Comparison of ENCODE assay signal across 1 cellular context in genomic region chr3:152298393-152299242, GRCh38.
TF ChIP-seq lines count a peak whose summit lies in the region.

No MANE protein-coding gene starts in this region.

TF ChIP-seq in HepG2, 621 proteins besides CTCF, POLR2A, EP300 and RAD21 (continued from another document):
- TF ChIP-seq ZNF280D (CRISPR knock-in tag; IDR thresholded peaks at IDR 0.05) (no peak), KLF12 (CRISPR knock-in tag; IDR thresholded peaks at IDR 0.05; ENCODE audit: borderline replicate concordance) (no peak), RORA (CRISPR knock-in tag; IDR thresholded peaks at IDR 0.05) (no peak), WIZ (CRISPR knock-in tag; IDR thresholded peaks at IDR 0.05) (no peak), NFKB2 (CRISPR knock-in tag; IDR thresholded peaks at IDR 0.05; ENCODE audit: borderline replicate concordance) (no peak), ZBTB7B (CRISPR knock-in tag; IDR thresholded peaks at IDR 0.05) (no peak), TBX2 (CRISPR knock-in tag; IDR thresholded peaks at IDR 0.05; ENCODE audit: borderline replicate concordance) (peak; percentile 63), ZNF629 (CRISPR knock-in tag; conservative IDR thresholded peaks at IDR 0.05) (no peak), REST (IDR thresholded peaks at IDR 0.05; ENCODE audit: borderline replicate concordance in 1 of 2, low read depth in 1 of 2, low read length in 2 of 2) (no peak), U2AF1 (optimal IDR thresholded peaks at IDR 0.05; ENCODE audit: low read depth, low read length) (no peak), FOXK2 (IDR thresholded peaks at IDR 0.05) (peak; percentile 92), HOXD1 (CRISPR knock-in tag; IDR thresholded peaks at IDR 0.05) (no peak), KDM5A (IDR thresholded peaks at IDR 0.05; ENCODE audit: borderline replicate concordance, low read length) (no peak; the same call in 1 of the 2 replicates), ELK4 (CRISPR knock-in tag; IDR thresholded peaks at IDR 0.05; ENCODE audit: borderline replicate concordance) (no peak), CREB3 (CRISPR knock-in tag; IDR thresholded peaks at IDR 0.05) (no peak), ZNF567 (CRISPR knock-in tag; IDR thresholded peaks at IDR 0.05; ENCODE audit: borderline replicate concordance) (0 out of 2 replicates have a peak, but pooled peaks have one; percentile 62), ZNF205 (CRISPR knock-in tag; IDR thresholded peaks at IDR 0.05) (no peak), ELF4 (CRISPR knock-in tag; IDR thresholded peaks at IDR 0.05; ENCODE audit: borderline replicate concordance) (no peak), KLF6 (CRISPR knock-in tag; IDR thresholded peaks at IDR 0.05) (0 out of 2 replicates have a peak, but pooled peaks have one; percentile 9), BRD4 (CRISPR knock-in tag; IDR thresholded peaks at IDR 0.05) (no peak), ETS1 (CRISPR knock-in tag; IDR thresholded peaks at IDR 0.05) (no peak), ZNF768 (CRISPR knock-in tag; IDR thresholded peaks at IDR 0.05) (no peak), ATF3 (CRISPR knock-in tag; IDR thresholded peaks at IDR 0.05) (no peak), NR2F1 (CRISPR knock-in tag; IDR thresholded peaks at IDR 0.05) (no peak), CBX5 (CRISPR knock-in tag; IDR thresholded peaks at IDR 0.05; ENCODE audit: borderline replicate concordance) (no peak), DBP (CRISPR knock-in tag; IDR thresholded peaks at IDR 0.05; ENCODE audit: not compliant biosample characterization) (no peak), POLR2AphosphoS2 (IDR thresholded peaks at IDR 0.05; ENCODE audit: low read depth, low read length) (no peak), SP2 (CRISPR knock-in tag; IDR thresholded peaks at IDR 0.05) (no peak), ZFP37 (CRISPR knock-in tag; IDR thresholded peaks at IDR 0.05; ENCODE audit: borderline replicate concordance) (no peak), ZNF558 (CRISPR knock-in tag; IDR thresholded peaks at IDR 0.05; ENCODE audit: borderline replicate concordance) (no peak), ZIK1 (CRISPR knock-in tag; IDR thresholded peaks at IDR 0.05; ENCODE audit: borderline replicate concordance, low read depth) (0 out of 2 replicates have a peak, but pooled peaks have one; percentile 47), ZNF605 (CRISPR knock-in tag; IDR thresholded peaks at IDR 0.05) (0 out of 2 replicates have a peak, but pooled peaks have one; percentile 18)
TF ChIP-seq in HepG2: peak in this region for 131.
